10 cellular contexts compared by ENCODE assay signal in the genomic region with DNA sequence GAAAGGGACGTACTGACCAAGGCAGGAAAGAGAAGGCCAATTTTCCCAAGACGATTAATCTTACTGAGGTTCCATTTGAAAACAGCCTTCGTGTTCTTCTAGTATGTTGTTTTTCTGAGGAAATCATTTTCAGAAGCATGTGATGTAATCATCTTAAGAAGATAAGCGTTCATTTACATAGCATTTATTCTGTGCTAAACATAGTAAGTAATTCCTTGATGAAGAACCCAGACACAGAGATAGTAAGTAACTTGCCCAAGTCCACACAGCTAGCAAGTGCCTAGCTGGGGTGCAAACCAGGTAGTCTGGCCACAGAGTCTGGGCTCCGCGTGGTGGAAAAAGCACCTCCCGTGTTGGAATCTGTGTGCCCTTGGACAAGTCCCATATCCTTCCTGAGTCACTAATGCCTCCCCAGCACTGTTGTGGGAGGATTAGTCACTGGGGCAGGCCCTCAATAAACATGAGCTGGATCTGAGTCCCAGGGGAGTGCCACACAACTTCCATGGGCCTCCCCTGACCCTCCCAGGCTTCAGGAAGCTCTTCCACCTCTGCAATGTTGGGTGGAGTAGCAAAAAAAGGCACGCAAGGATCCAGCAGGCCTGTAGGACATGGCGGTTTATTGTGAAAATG. TPM values are rescaled to one million over a fixed set of nuclear protein-coding genes. Genes with fewer than 3 reads are reported as not detected.
A peak's percentile ranks its signal among the peaks of the same experiment; 100 is the strongest.
DNase-seq lines count a peak whose midpoint lies in the region; TF ChIP-seq lines count a peak whose summit lies in the region.
"Had no signal": no experiment of that assay in that cellular context is flagged by ENCODE, and none has a peak within 500 bp of the region (broad histone marks: within the 10 kb centered on the region; RNA-seq: fewer than 3 reads in every experiment).

No MANE protein-coding gene starts in this region.

- no peak for TF ChIP-seq CTCF in AG04450 (IDR thresholded peaks at IDR 0.05; ENCODE audit: low read depth, low read length)
- no peak for TF ChIP-seq CTCF in OCI-LY7 (conservative IDR thresholded peaks at IDR 0.05; ENCODE audit: low read length)
- TF ChIP-seq CTCF in neural cell (IDR thresholded peaks at IDR 0.05; ENCODE audit: poor library complexity, severe bottlenecking) = no peak

- intact Hi-C loops in OCI-LY7 (cut with micrococcal nuclease; ENCODE audit: unreplicated experiment) = no loop called here

- no peak overlapping the region for H3K4me3 ChIP-seq in AG04450 (ENCODE audit: low read depth, low read length)
- no peak overlapping the region for H3K4me3 ChIP-seq in OCI-LY7 (ENCODE audit: low read depth, low read length, poor library complexity, severe bottlenecking)
- H3K4me3 ChIP-seq in neural cell (ENCODE audit: low read length) = peak overlapping the region; percentile 36

- no peaks in the 10 kb centered on the region for H4K20me1 ChIP-seq in OCI-LY7 (ENCODE audit: insufficient read depth, low read length)
- H4K20me1 ChIP-seq in neural cell (ENCODE audit: insufficient read depth) = no peaks in the 10 kb centered on the region

- TF ChIP-seq EP300 in neural cell (conservative IDR thresholded peaks at IDR 0.05; ENCODE audit: poor library complexity, severe bottlenecking) = no peak

- CTCF ChIA-PET in AG04450 (lab: Charles Lee) = interaction anchor here (2.6 kb wide), 1 partner anchor 191 kb away, joined by 12 read pairs; no protein-coding TSS in a partner anchor
- CTCF ChIA-PET in OCI-LY7 (lab: Charles Lee; ENCODE audit: unreplicated experiment) = no interaction called here

- peak overlapping the region; percentile 18 for H3K9ac ChIP-seq in neural cell (ENCODE audit: low read length)

- TF ChIP-seq RAD21 in neural cell (conservative IDR thresholded peaks at IDR 0.05) = no peak

- H3K4me2 ChIP-seq in OCI-LY7 (ENCODE audit: low read length) (peak overlapping the region; percentile 43), neural cell (ENCODE audit: low read length) (no peak overlapping the region)

- no TSS peak for BruUV-seq in OCI-LY7 (replicated peaks; lab: Mats Ljungman, UMichigan)

- no peaks in the 10 kb centered on the region for H3K36me3 ChIP-seq in OCI-LY7 (ENCODE audit: insufficient read depth, low read length)
- no peaks in the 10 kb centered on the region for H3K36me3 ChIP-seq in neural cell (ENCODE audit: insufficient read depth, low read length)

- H3K4me1 ChIP-seq in OCI-LY7 (ENCODE audit: insufficient read depth, low read length, poor library complexity, severe bottlenecking) = peaks cover 21% of the 10 kb centered on the region

- no peaks in the 10 kb centered on the region for H3K9me2 ChIP-seq in OCI-LY7 (ENCODE audit: insufficient read depth, low read length)
- no peaks in the 10 kb centered on the region for H3K9me2 ChIP-seq in neural cell (ENCODE audit: insufficient read depth, low read length)

- H3K27me3 ChIP-seq in AG04450 (ENCODE audit: control insufficient read depth, insufficient read depth, low read length) = no peaks in the 10 kb centered on the region
- no peaks in the 10 kb centered on the region for H3K27me3 ChIP-seq in neural cell (ENCODE audit: insufficient read depth, low read depth, low read length)

- H3K9me3 ChIP-seq in AG04450 (ENCODE audit: control insufficient read depth, insufficient read depth, low read length) (no peaks in the 10 kb centered on the region; the same call in none of the 2 replicates), OCI-LY7 (ENCODE audit: low read length) (no peaks in the 10 kb centered on the region), neural cell (ENCODE audit: low read length) (no peaks in the 10 kb centered on the region)

- peak overlapping the region; percentile 96 for H3K27ac ChIP-seq in AG04450 (ENCODE audit: low read depth, low read length)
- H3K27ac ChIP-seq in OCI-LY7 (ENCODE audit: low read depth, low read length, poor library complexity, severe bottlenecking) = peak overlapping the region; percentile 39
- H3K27ac ChIP-seq in epithelial cell of prostate = peak overlapping the region; percentile 99
- peak overlapping the region; percentile 62 for H3K27ac ChIP-seq in neural cell (ENCODE audit: low read length)

- H3K79me2 ChIP-seq in OCI-LY7 (ENCODE audit: insufficient read depth, low read depth, low read length) (no peaks in the 10 kb centered on the region), neural cell (replicated peaks; ENCODE audit: insufficient read depth, low read length) (no peaks in the 10 kb centered on the region)

- H2AFZ ChIP-seq in OCI-LY7 (ENCODE audit: low read length) (no peak overlapping the region), neural cell (ENCODE audit: low read depth, low read length) (no peak overlapping the region)

- DNase-seq in AG04450 (ENCODE audit: low read depth, low spot score) (peak; percentile 32), OCI-LY7 (ENCODE audit: low spot score) (no peak), epithelial cell of prostate (ENCODE audit: low read depth, low spot score) (peak; percentile 95), NCI-H2171 treated with DMSO at 0.1 percent for 48 hours (lab: John Stamatoyannopoulos, UW) (no peak), SW 1271 (lab: John Stamatoyannopoulos, UW) (no peak), KBM-7 (no peak), NCI-H146 treated with DMSO at 0.1 percent for 48 hours (lab: John Stamatoyannopoulos, UW; ENCODE audit: unreplicated experiment) (no peak)
- DNase-seq: activated naive CD8-positive, alpha-beta T cell treated with anti-CD3 and anti-CD28 coated beads, Interleukin-2, amount 10 ng/mL, durations not matched to agents 7 days and 5 days; CD4-positive, CD25-positive, alpha-beta regulatory T cell had no signal

- H3F3A ChIP-seq in neural cell (ENCODE audit: insufficient read depth, low read length, poor library complexity, severe bottlenecking) = no peaks in the 10 kb centered on the region

- POLR2A ChIA-PET in AG04450 (lab: Yijun Ruan, JAX) (interaction anchor here (0.7 to 1.6 kb wide), 8 partner anchors 11 to 376 kb away, joined by 3 to 6 read pairs (median 4); partner anchors contain the start of gene ADAM17), OCI-LY7 (lab: Charles Lee) (interaction anchor here (0.5 kb wide), 1 partner anchor 198 kb away, joined by 3 read pairs; no protein-coding TSS in a partner anchor)

- in situ Hi-C loops in KBM-7 (cut with MboI; ENCODE audit: low pct_unique_long_range_greater_than_20kb, low sequenced_read_pairs) = no loop called here

TF ChIP-seq in neural cell, 6 proteins besides CTCF, POLR2A, EP300 and RAD21:
- TF ChIP-seq POLR2AphosphoS5 (IDR thresholded peaks at IDR 0.05) (no peak), TAF1 (IDR thresholded peaks at IDR 0.05; ENCODE audit: low read depth) (no peak), MXI1 (conservative IDR thresholded peaks at IDR 0.05; ENCODE audit: poor library complexity, severe bottlenecking) (no peak), REST (IDR thresholded peaks at IDR 0.05; ENCODE audit: borderline replicate concordance) (no peak), SMC3 (conservative IDR thresholded peaks at IDR 0.05; ENCODE audit: poor library complexity) (no peak)

RNA-seq across cellular contexts. Expression of gene ASAP2, which starts 26.9 kb away (rescaled TPM):
- polyA plus RNA-seq in AG04450 (2011; rRNA removed) (24.6 and 30.0 TPM in 2 replicates), neural cell (41.0 and 54.6 TPM in 2 replicates)
- 25.1 and 29.1 TPM in 2 replicates for polyA minus RNA-seq in AG04450 (2011; rRNA and poly(A)+ RNA removed)
- 0.03 TPM in 1 of 2 replicates, not detected in the other for total RNA-seq in OCI-LY7 (2014; rRNA removed; shearing (Covaris generic))
- 0.07 and 0.27 TPM in 2 replicates for total RNA-seq in OCI-LY7 (2022)
- 74.3 and 91.7 TPM in 2 replicates for polyA minus RNA-seq in neural cell
- total RNA-seq: activated naive CD8-positive, alpha-beta T cell treated with anti-CD3 and anti-CD28 coated beads, Interleukin-2, amount 10 ng/mL, durations not matched to agents 7 days and 5 days had no signal
- polyA plus RNA-seq: CD4-positive, CD25-positive, alpha-beta regulatory T cell had no signal

Comparison
In these comparisons a context has a peak if more than half of its experiments do, and no peak if none do; other contexts are left out.
1. DNase-seq: peak in AG04450 (single experiment) and epithelial cell of prostate (single experiment); none in OCI-LY7 (single experiment), NCI-H2171 treated with DMSO at 0.1 percent for 48 hours (single experiment), SW 1271 (0 of 2), KBM-7 (single experiment) and NCI-H146 treated with DMSO at 0.1 percent for 48 hours (single experiment).
2. H3K27ac ChIP-seq: peak in every context shown above with its lines; median percentile 99 in epithelial cell of prostate; 96 in AG04450; 62 in neural cell; 39 in OCI-LY7.